Comparison of ENCODE assay signal across 15 cellular contexts in the genomic region with DNA sequence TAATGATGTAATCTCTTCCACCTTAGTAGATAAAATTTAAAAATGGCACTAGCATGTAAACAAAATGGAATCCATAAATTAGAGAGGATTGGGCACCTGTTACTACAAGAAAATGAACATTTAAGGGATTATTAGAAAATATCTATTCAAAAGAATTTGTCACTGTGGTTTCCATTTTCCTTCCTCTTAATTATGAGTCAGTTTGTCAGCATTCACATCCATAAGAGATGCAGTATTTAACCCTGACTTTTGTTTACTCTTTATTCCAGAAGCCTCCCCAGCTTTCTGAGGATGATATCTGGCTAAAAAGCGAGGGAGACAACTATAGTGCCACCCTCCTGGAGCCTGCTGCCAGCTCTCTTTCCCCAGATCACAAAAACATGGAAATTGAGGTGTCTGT.
"Had no signal": no experiment of that assay in that cellular context is flagged by ENCODE, and none has a peak within 500 bp of the region (broad histone marks: within the 10 kb centered on the region; RNA-seq: fewer than 3 reads in every experiment).

No MANE protein-coding gene starts in this region.

- ATAC-seq: activated CD4-positive, alpha-beta T cell treated with anti-CD3 and anti-CD28 coated beads for 36 hours; activated CD8-positive, alpha-beta memory T cell treated with anti-CD3 and anti-CD28 coated beads, Interleukin-2, amount 10 ng/mL, durations not matched to agents 7 days and 5 days; stimulated activated naive CD8-positive, alpha-beta T cell treated with anti-CD3 and anti-CD28 coated beads, Interleukin-15, Interleukin-2, amounts not matched to agents 100 U/mL and 50 U/mL, for 24 hours; WTC11 had no signal

- H3K9me3 Mint-ChIP-seq: activated CD4-positive, alpha-beta memory T cell treated with anti-CD3 and anti-CD28 coated beads for 36 hours; activated naive CD4-positive, alpha-beta T cell treated with anti-CD3 and anti-CD28 coated beads for 36 hours; nephron; T-helper 2 cell treated with Interferon-gamma antibody and Interleukin-4, amounts not matched to agents 5 μg/mL and 100 μg/mL, for 36 hours; WTC11 had no signal

- DNase-seq: activated CD4-positive, alpha-beta memory T cell treated with anti-CD3 and anti-CD28 coated beads for 36 hours; activated CD4-positive, alpha-beta T cell treated with anti-CD3 and anti-CD28 coated beads for 36 hours; activated CD8-positive, alpha-beta memory T cell treated with anti-CD3 and anti-CD28 coated beads, Interleukin-2, amount 10 ng/mL, durations not matched to agents 7 days and 5 days; activated naive CD4-positive, alpha-beta T cell treated with anti-CD3 and anti-CD28 coated beads for 36 hours; cortex of kidney; effector CD8-positive, alpha-beta T cell; occipital lobe; stimulated activated CD4-positive, alpha-beta T cell treated with anti-CD3 and anti-CD28 coated beads, Interleukin-2, amount 100 ng/mL, for 24 hours; stimulated activated naive CD8-positive, alpha-beta T cell treated with anti-CD3 and anti-CD28 coated beads, Interleukin-15, Interleukin-2, amounts not matched to agents 100 U/mL and 50 U/mL, for 24 hours had no signal

- H3K4me3 Mint-ChIP-seq: activated CD4-positive, alpha-beta memory T cell treated with anti-CD3 and anti-CD28 coated beads for 36 hours; activated CD4-positive, alpha-beta T cell treated with anti-CD3 and anti-CD28 coated beads for 36 hours; activated CD8-positive, alpha-beta memory T cell treated with anti-CD3 and anti-CD28 coated beads, Interleukin-2, amount 10 ng/mL, durations not matched to agents 7 days and 5 days; activated naive CD4-positive, alpha-beta T cell treated with anti-CD3 and anti-CD28 coated beads for 36 hours; nephron; T-helper 2 cell treated with Interferon-gamma antibody and Interleukin-4, amounts not matched to agents 5 μg/mL and 100 μg/mL, for 36 hours; WTC11 had no signal

- H3K9me3 ChIP-seq: esophagus muscularis mucosa, tibial nerve had no signal

- H3K4me1 Mint-ChIP-seq: activated CD8-positive, alpha-beta memory T cell treated with anti-CD3 and anti-CD28 coated beads, Interleukin-2, amount 10 ng/mL, durations not matched to agents 7 days and 5 days had no signal

- H3K27me3 Mint-ChIP-seq: activated CD4-positive, alpha-beta memory T cell treated with anti-CD3 and anti-CD28 coated beads for 36 hours; activated CD4-positive, alpha-beta T cell treated with anti-CD3 and anti-CD28 coated beads for 36 hours; progenitor cell of endocrine pancreas had no signal

- H3K27ac Mint-ChIP-seq: activated CD4-positive, alpha-beta memory T cell treated with anti-CD3 and anti-CD28 coated beads for 36 hours; activated CD4-positive, alpha-beta T cell treated with anti-CD3 and anti-CD28 coated beads for 36 hours; activated CD8-positive, alpha-beta memory T cell treated with anti-CD3 and anti-CD28 coated beads, Interleukin-2, amount 10 ng/mL, durations not matched to agents 7 days and 5 days; activated naive CD4-positive, alpha-beta T cell treated with anti-CD3 and anti-CD28 coated beads for 36 hours; WTC11 had no signal

- H3K27ac ChIP-seq: tibial nerve had no signal

- H3K27me3 ChIP-seq: esophagus muscularis mucosa, tibial nerve had no signal

- H3K4me3 ChIP-seq: esophagus muscularis mucosa, tibial nerve had no signal
